ENCODE assay signal across 20 cellular contexts in genomic region chr3:155037508-155038202, GRCh38. TPM values are rescaled to one million over a fixed set of nuclear protein-coding genes. Genes with fewer than 3 reads are reported as not detected.
DNase-seq lines count a peak whose midpoint lies in the region; ATAC-seq, FAIRE-seq and TF ChIP-seq lines count a peak whose summit lies in the region.
"Had no signal": no experiment of that assay in that cellular context is flagged by ENCODE, and none has a peak within 500 bp of the region (broad histone marks: within the 10 kb centered on the region; RNA-seq: fewer than 3 reads in every experiment).

No MANE protein-coding gene starts in this region.

- H2AK5ac ChIP-seq in H1 (ENCODE audit: low read depth, low read length) = no peak overlapping the region

- no peak overlapping the region for H3K4me3 ChIP-seq in GM23338
- H3K4me3 ChIP-seq in OCI-LY7 (ENCODE audit: low read depth, low read length, poor library complexity, severe bottlenecking) = no peak overlapping the region
- H3K4me3 ChIP-seq in H1 (ENCODE audit: extremely low read depth in 1 of 4, insufficient read depth in 2 of 4, low read depth in 3 of 4, low read length in 4 of 4) = no peak overlapping the region
- H3K4me3 ChIP-seq: BLaER1 treated with 17β-estradiol and CSF1 and Interleukin-3, amounts not matched to agents 10 nM and 100 nM had no signal

- no peak overlapping the region for H4K8ac ChIP-seq in H1 (ENCODE audit: extremely low read depth, insufficient read depth, low read length)

- no peak overlapping the region for H3K23ac ChIP-seq in H1 (ENCODE audit: insufficient read length)

- H4K5ac ChIP-seq in H1 (ENCODE audit: insufficient read length, low read depth, low read length) = no peak overlapping the region

- H3K4me1 ChIP-seq in GM23338 (ENCODE audit: insufficient read depth) (0 out of 2 replicates have a peak, but pooled peaks cover 7% of the 10 kb centered on the region), OCI-LY7 (ENCODE audit: insufficient read depth, low read length, poor library complexity, severe bottlenecking) (no peaks in the 10 kb centered on the region), H1 (replicated peaks in 1 of 4; ENCODE audit: control insufficient read depth in 3 of 4, insufficient read depth in 4 of 4, low read length in 3 of 4) (no peaks in the 10 kb centered on the region)

- H3K27me3 Mint-ChIP-seq in GM23338 (ENCODE audit: insufficient read depth, low read depth, poor library complexity) (no peaks in the 10 kb centered on the region), immature natural killer cell (ENCODE audit: low read depth in 3 of 3) (peaks cover 0 to 3% (median 0%) of the 10 kb centered on the region in 3 donors)
- H3K27me3 Mint-ChIP-seq: B cell, IgD-negative memory B cell had no signal

- H3K79me1 ChIP-seq in H1 (ENCODE audit: low read depth, low read length) = no peaks in the 10 kb centered on the region

- no peak overlapping the region for H3K56ac ChIP-seq in H1 (replicated peaks; ENCODE audit: insufficient read length, low read depth, low read length)

- no peak for ATAC-seq in GM23338
- ATAC-seq: CD8-positive, alpha-beta T cell; HepG2 had no signal

- no peaks in the 10 kb centered on the region for H3K36me3 ChIP-seq in GM23338 (ENCODE audit: insufficient read depth)
- H3K36me3 ChIP-seq in OCI-LY7 (ENCODE audit: insufficient read depth, low read length) = no peaks in the 10 kb centered on the region
- no peaks in the 10 kb centered on the region for H3K36me3 ChIP-seq in H1 (ENCODE audit: control insufficient read depth in 2 of 4, insufficient read depth in 4 of 4, low read length in 3 of 4)
- H3K36me3 ChIP-seq: BLaER1 treated with 17β-estradiol and CSF1 and Interleukin-3, amounts not matched to agents 10 nM and 100 nM had no signal

- DNase-seq in GM23338 (ENCODE audit: low spot score) = no peak
- no peak for DNase-seq in OCI-LY7 (ENCODE audit: low spot score)
- DNase-seq in H1 (ENCODE audit: low read depth in 1 of 2, low spot score in 2 of 2) = no peak
- DNase-seq in NCI-H128 (lab: John Stamatoyannopoulos, UW; ENCODE audit: unreplicated experiment) = no peak
- DNase-seq in immature natural killer cell = no peak
- no peak for DNase-seq in activated CD4-positive, alpha-beta T cell treated with anti-CD3 and anti-CD28 coated beads for 1 hour
- DNase-seq: CD8-positive, alpha-beta T cell; COR-L47; DMS 273 treated with DMSO at 0.1 percent for 48 hours; DMS53; DND-41; EL; GOT3; H9 had no signal

- no peaks in the 10 kb centered on the region for H3K36me3 Mint-ChIP-seq in GM23338 (ENCODE audit: low read depth)
- no peaks in the 10 kb centered on the region for H3K36me3 Mint-ChIP-seq in immature natural killer cell
- H3K36me3 Mint-ChIP-seq: CD8-positive, alpha-beta T cell; IgD-negative memory B cell had no signal

- no TSS peak for BruUV-seq in OCI-LY7 (replicated peaks; lab: Mats Ljungman, UMichigan)

- POLR2A ChIA-PET in OCI-LY7 (lab: Charles Lee) = interaction anchor here (0.6 kb wide), 1 partner anchor 51 kb away, joined by 4 read pairs; no protein-coding TSS in a partner anchor
- POLR2A ChIA-PET in H1 (lab: Charles Lee; ENCODE audit: partially characterized antibody) = no interaction called here

- H3K18ac ChIP-seq in H1 (ENCODE audit: extremely low read depth, low read length) = no peak overlapping the region

- H3K4me2 ChIP-seq in GM23338 = no peak overlapping the region
- H3K4me2 ChIP-seq in OCI-LY7 (ENCODE audit: low read length) = no peak overlapping the region
- H3K4me2 ChIP-seq in H1 (ENCODE audit: insufficient read depth in 1 of 2, low read depth in 2 of 2, low read length in 2 of 2) = no peak overlapping the region
- H3K4me2 ChIP-seq: BLaER1 treated with 17β-estradiol and CSF1 and Interleukin-3, amounts not matched to agents 10 nM and 100 nM had no signal

- H2BK20ac ChIP-seq in H1 (ENCODE audit: low read length) = no peak overlapping the region

- no peaks in the 10 kb centered on the region; the same call in 2 of the 3 replicates for H3K9me3 Mint-ChIP-seq in GM23338
- H3K9me3 Mint-ChIP-seq in immature natural killer cell = peaks cover 0 to 9% (median 4%) of the 10 kb centered on the region in 6 donors
- H3K9me3 Mint-ChIP-seq: CD8-positive, alpha-beta T cell; H9 had no signal

- H2BK15ac ChIP-seq in H1 (ENCODE audit: low read length) = no peak overlapping the region

- H2BK120ac ChIP-seq in H1 (replicated peaks; ENCODE audit: low read depth, low read length) = no peak overlapping the region

- H3K14ac ChIP-seq in H1 (ENCODE audit: insufficient read length) = no peak overlapping the region

- TF ChIP-seq RAD21 in H1 (IDR thresholded peaks at IDR 0.05 in 1 of 2, conservative IDR thresholded peaks at IDR 0.05 in 1 of 2; ENCODE audit: low read depth in 2 of 2, low read length in 2 of 2) = no peak

- H3K4ac ChIP-seq in H1 (replicated peaks; ENCODE audit: insufficient read length, low read depth, low read length) = no peak overlapping the region

- H4K20me1 ChIP-seq in GM23338 (replicated peaks; ENCODE audit: insufficient read depth) (no peaks in the 10 kb centered on the region), OCI-LY7 (ENCODE audit: insufficient read depth, low read length) (no peaks in the 10 kb centered on the region), H1 (replicated peaks in 1 of 2; ENCODE audit: control insufficient read depth in 1 of 2, insufficient read depth in 2 of 2, low read length in 2 of 2) (no peaks in the 10 kb centered on the region)
- H4K20me1 ChIP-seq: BLaER1 treated with 17β-estradiol and CSF1 and Interleukin-3, amounts not matched to agents 10 nM and 100 nM had no signal

- H3K4me3 Mint-ChIP-seq in GM23338 = no peak overlapping the region
- H3K4me3 Mint-ChIP-seq in immature natural killer cell = no peak overlapping the region
- H3K4me3 Mint-ChIP-seq: B cell; CD8-positive, alpha-beta T cell; H9; IgD-negative memory B cell had no signal

- H2AFZ ChIP-seq in GM23338 (0 out of 2 replicates have a peak overlapping the region, but pooled peaks have one; percentile 9), OCI-LY7 (ENCODE audit: low read length) (peak overlapping the region; percentile 57), H1 (ENCODE audit: low read length) (0 out of 2 replicates have a peak overlapping the region, but pooled peaks have one; percentile 20)

- no peak overlapping the region for H3K9ac ChIP-seq in H1 (replicated peaks in 1 of 4; ENCODE audit: extremely low read depth in 1 of 4, low read depth in 3 of 4, low read length in 3 of 4)
- H3K9ac ChIP-seq: BLaER1 treated with 17β-estradiol and CSF1 and Interleukin-3, amounts not matched to agents 10 nM and 100 nM had no signal

- CTCF ChIA-PET in OCI-LY7 (lab: Charles Lee; ENCODE audit: unreplicated experiment) = no interaction called here
- CTCF ChIA-PET in H1 (lab: Charles Lee; ENCODE audit: partially characterized antibody) = interaction anchor here (0.7 kb wide), 1 partner anchor 24 kb away, joined by 6 read pairs; no protein-coding TSS in a partner anchor

- no peaks in the 10 kb centered on the region for H3K23me2 ChIP-seq in H1 (ENCODE audit: low read depth, low read length)

- intact Hi-C loops in OCI-LY7 (cut with micrococcal nuclease; ENCODE audit: unreplicated experiment) = no loop called here

- 82% methylated on average over 5 of the region's 5 CpGs; no CpG with 5 or more reads in 1 of the 2 experiments for WGBS in H1 (ENCODE audit: extremely low coverage in 1 of 2, insufficient coverage in 1 of 2, insufficient read length in 1 of 2, insufficient replicate concordance in 2 of 2, low coverage in 1 of 2, low lambda C conversion rate in 2 of 2, missing lambda C conversion rate in 1 of 2), 2 experiments

- no peak for TF ChIP-seq POLR2A in H1 (IDR thresholded peaks at IDR 0.05; ENCODE audit: control extremely low read depth in 1 of 2, low read depth in 2 of 2, low read length in 2 of 2)

- H2BK12ac ChIP-seq in H1 (ENCODE audit: low read depth, low read length) = no peak overlapping the region

- no peaks in the 10 kb centered on the region for H3K27me3 ChIP-seq in GM23338 (ENCODE audit: insufficient read depth)
- no peaks in the 10 kb centered on the region for H3K27me3 ChIP-seq in H1 (replicated peaks in 1 of 4; ENCODE audit: control insufficient read depth in 3 of 4, extremely low read depth in 1 of 4, insufficient read depth in 3 of 4, low read length in 3 of 4)
- H3K27me3 ChIP-seq: BLaER1 treated with 17β-estradiol and CSF1 and Interleukin-3, amounts not matched to agents 10 nM and 100 nM had no signal

- no peaks in the 10 kb centered on the region for H3K79me2 ChIP-seq in GM23338 (replicated peaks; ENCODE audit: insufficient read depth)
- no peaks in the 10 kb centered on the region for H3K79me2 ChIP-seq in OCI-LY7 (ENCODE audit: insufficient read depth, low read depth, low read length)
- H3K79me2 ChIP-seq in H1 (ENCODE audit: control insufficient read depth in 1 of 2, insufficient read depth in 2 of 2, low read length in 2 of 2) = no peaks in the 10 kb centered on the region

- no peak for FAIRE-seq in H1 (lab: Jason Lieb, UNC)
- FAIRE-seq: GM12891, GM19239, HepG2 had no signal

- no peaks in the 10 kb centered on the region for H3F3A ChIP-seq in GM23338 (replicated peaks; ENCODE audit: low read depth)

- peaks cover 3% of the 10 kb centered on the region; the same call in 2 of the 3 replicates for H3K4me1 Mint-ChIP-seq in GM23338
- no peaks in the 10 kb centered on the region for H3K4me1 Mint-ChIP-seq in immature natural killer cell
- H3K4me1 Mint-ChIP-seq: B cell, IgD-negative memory B cell had no signal

- no peak overlapping the region for H2BK5ac ChIP-seq in H1 (ENCODE audit: low read depth, low read length)

- H3K9me3 ChIP-seq in OCI-LY7 (ENCODE audit: low read length) (no peaks in the 10 kb centered on the region), H1 (ENCODE audit: insufficient read depth in 2 of 2, low read depth in 1 of 2, low read length in 1 of 2) (no peaks in the 10 kb centered on the region)
- H3K9me3 ChIP-seq: BLaER1 treated with 17β-estradiol and CSF1 and Interleukin-3, amounts not matched to agents 10 nM and 100 nM had no signal

- TF ChIP-seq CTCF in GM23338 (conservative IDR thresholded peaks at IDR 0.05; ENCODE audit: low read depth in 2 of 2) (no peak), OCI-LY7 (conservative IDR thresholded peaks at IDR 0.05; ENCODE audit: low read length) (no peak), H1 (IDR thresholded peaks at IDR 0.05; ENCODE audit: control extremely low read depth in 1 of 3, insufficient read depth in 1 of 3, low read depth in 1 of 3, low read length in 3 of 3) (no peak)

- H3K27ac ChIP-seq in GM23338 (ENCODE audit: low read depth) (no peak overlapping the region), OCI-LY7 (ENCODE audit: low read depth, low read length, poor library complexity, severe bottlenecking) (no peak overlapping the region), H1 (ENCODE audit: low read depth, low read length) (no peak overlapping the region)
- H3K27ac ChIP-seq: BLaER1 treated with 17β-estradiol and CSF1 and Interleukin-3, amounts not matched to agents 10 nM and 100 nM had no signal

- H4K91ac ChIP-seq in H1 (replicated peaks; ENCODE audit: insufficient read length, low read length) = no peak overlapping the region

- H3K9me2 ChIP-seq in GM23338 (ENCODE audit: insufficient read depth) (peaks cover 5% of the 10 kb centered on the region; the same call in 1 of the 2 replicates), OCI-LY7 (ENCODE audit: insufficient read depth, low read length) (no peaks in the 10 kb centered on the region)

- no peak overlapping the region for H3K27ac Mint-ChIP-seq in GM23338
- H3K27ac Mint-ChIP-seq in immature natural killer cell = no peak overlapping the region
- H3K27ac Mint-ChIP-seq: B cell; CD8-positive, alpha-beta T cell; H9 had no signal

- no peak for TF ChIP-seq EP300 in H1 (IDR thresholded peaks at IDR 0.05; ENCODE audit: borderline replicate concordance in 1 of 2, low read depth in 2 of 2, low read length in 2 of 2)

RNA-seq across cellular contexts. Expression of gene MME, which starts 42.5 kb away (rescaled TPM):
- total RNA-seq in GM23338 (2014; rRNA removed; shearing (Covaris generic)) = 32.6 and 76.7 TPM in 2 replicates
- polyA plus RNA-seq in GM23338 (2016; fragmentation: Nextera tagmentation; extraction: Ambion mirVana) (9.8 and 15.2 TPM in 2 replicates), H1 (2011; rRNA removed) (5.0 and 5.4 TPM in 2 replicates), immature natural killer cell (not detected)
- 118 TPM in 2 replicates for total RNA-seq in OCI-LY7 (2014; rRNA removed; shearing (Covaris generic))
- 84.4 and 117 TPM in 2 replicates for total RNA-seq in OCI-LY7 (2022)
- 36.0 and 39.6 TPM in 2 replicates for total RNA-seq in H1 (2021; fragmentation: NEBNext Ultra II Directional; extraction: Animal tissue kit (Norgen Biotek cat#: 25700))
- 5.7 TPM for polyA plus RNA-seq in H1 (2011; cell fraction: cytosol; rRNA removed)
- polyA plus RNA-seq in H1 (2011; cell fraction: nucleus; rRNA removed) = 20.5 TPM
- polyA plus RNA-seq in H1 (2012, experiment 1 of 2) = 13.4 to 20.7 TPM (median 19.0 TPM) in 4 replicates
- polyA plus RNA-seq in H1 (2012, experiment 2 of 2) = 0.72 TPM
- 32.4 TPM for polyA plus RNA-seq in H1 (2013, experiment 1 of 2)
- 32.4 TPM for polyA plus RNA-seq in H1 (2013, experiment 2 of 2)
- 45.3 and 47.7 TPM in 2 replicates for polyA minus RNA-seq in H1 (2011; rRNA and poly(A)+ RNA removed)
- 13.1 TPM for polyA minus RNA-seq in H1 (2011; cell fraction: cytosol; rRNA and poly(A)+ RNA removed)
- 36.8 TPM for polyA minus RNA-seq in H1 (2011; cell fraction: nucleus; rRNA and poly(A)+ RNA removed)
- total RNA-seq: HepG2 had no signal
- polyA plus RNA-seq: HepG2 had no signal
